ENCODE assay signal across 10 cellular contexts in genomic region chr5:95710651-95711500, GRCh38. TPM values are rescaled to one million over a fixed set of nuclear protein-coding genes. Genes with fewer than 3 reads are reported as not detected.
DNase-seq lines count a peak whose midpoint lies in the region; ATAC-seq, FAIRE-seq and TF ChIP-seq lines count a peak whose summit lies in the region.
"Not testable (repeated sequence)": the region's sequence is repeated elsewhere in the genome, so short reads cannot be mapped to it uniquely, and the experiment has no call there.
"Had no signal": no experiment of that assay in that cellular context is flagged by ENCODE, and none has a peak within 500 bp of the region (broad histone marks: within the 10 kb centered on the region; RNA-seq: fewer than 3 reads in every experiment).

No MANE protein-coding gene starts in this region.

- not testable (repeated sequence) for H3K27me3 ChIP-seq in K562 (ENCODE audit: control insufficient read depth in 2 of 2, insufficient read depth in 2 of 2, low read length in 2 of 2); heart left ventricle; subcutaneous abdominal adipose tissue (ENCODE audit: control insufficient read depth in 5 of 5, insufficient read depth in 4 of 5, low read length in 5 of 5)

- H3K36me3 Mint-ChIP-seq in nephron progenitor cell (ENCODE audit: low read depth) = peaks cover 26% of the 10 kb centered on the region

- not testable (repeated sequence) for H3K27me3 Mint-ChIP-seq in nephron progenitor cell (ENCODE audit: low read depth, poor library complexity)

- CTCF ChIA-PET in HEK293 (lab: Yijun Ruan, JAX) = interaction anchor here (0.6 to 2.3 kb wide), 2 partner anchors 47 to 711 kb away, joined by 3 to 11 read pairs; no protein-coding TSS in a partner anchor
- CTCF ChIA-PET in K562 (lab: Yijun Ruan, JAX; ENCODE audit: low intra/inter-chr PET ratio) = not testable (repeated sequence)

- not testable (repeated sequence) for H3K9me3 Mint-ChIP-seq in nephron progenitor cell

- peak overlapping the region; percentile 50 for H3K27ac ChIP-seq in HEK293 (ENCODE audit: extremely low read depth, low read depth, low read length)
- peak overlapping the region; percentile 99 for H3K27ac ChIP-seq in K562 (ENCODE audit: extremely low read depth, low read depth, low read length)
- peak overlapping the region in 9 of 12 donors; percentile 14 to 68 (median 41) for H3K27ac ChIP-seq in heart left ventricle
- H3K27ac ChIP-seq in subcutaneous abdominal adipose tissue (ENCODE audit: low read depth, low read length) = peak overlapping the region; percentile 50

- peak overlapping the region; percentile 18 for H3K4me3 ChIP-seq in HEK293 (ENCODE audit: low read depth, low read length)
- H3K4me3 ChIP-seq in K562 = peak overlapping the region; percentile 51
- H3K4me3 ChIP-seq in heart left ventricle = peak overlapping the region in 9 of 12 donors; percentile 5 to 46 (median 31)
- H3K4me3 ChIP-seq in subcutaneous abdominal adipose tissue (ENCODE audit: low read depth in 1 of 5, low read length in 5 of 5) = peak overlapping the region in 4 of 5 donors; percentile 16 to 43 (median 26)

- peak overlapping the region; percentile 87 for H3K4me2 ChIP-seq in K562 (ENCODE audit: insufficient read depth, low read length)

- not testable (repeated sequence) for TF ChIP-seq CTCF in HEK293 (tag by site-specific recombination; IDR thresholded peaks at IDR 0.05); K562 (IDR thresholded peaks at IDR 0.05 in 2 of 3, conservative IDR thresholded peaks at IDR 0.05 in 1 of 3; ENCODE audit: insufficient read depth in 2 of 3, low read depth in 1 of 3, low read length in 3 of 3); heart left ventricle (IDR thresholded peaks at IDR 0.05); nephron progenitor cell (IDR thresholded peaks at IDR 0.05)

- in situ Hi-C loops in ACHN (cut with HindIII; ENCODE audit: low pct_ligation_motif_present, low pct_unique_long_range_greater_than_20kb, low sequenced_read_pairs); K562 (cut with MboI): not testable (repeated sequence)

- intact Hi-C loops in K562 (cut with micrococcal nuclease) (loop anchor here (2.0 to 10.0 kb wide), 3 partner anchors 46 to 1224 kb away; partner anchors contain the start of genes LNPEP and RFESD), heart left ventricle (cut with DNase I) (loop anchor here in 2 of 10 donors (5.0 kb wide), 2 partner anchors 39 to 61 kb away; no protein-coding TSS in a partner anchor)

- peak; percentile 10 for DNase-seq in ACHN
- peak; percentile 43 for DNase-seq in OCI-M2 (lab: John Stamatoyannopoulos, UW; ENCODE audit: unreplicated experiment)
- DNase-seq in K562 (ENCODE audit: extremely low read depth in 1 of 4, low spot score in 3 of 4) = peak; percentile 70 to 93 (median 73)
- peak in 2 of 5 donors; percentile 19 to 54 for DNase-seq in heart left ventricle
- DNase-seq in islet precursor cell = peak; percentile 88
- not testable (repeated sequence) for DNase-seq in nephron progenitor cell

- TF ChIP-seq RAD21 in K562 (CRISPR knock-in tag; conservative IDR thresholded peaks at IDR 0.05 in 1 of 2, IDR thresholded peaks at IDR 0.05 in 1 of 2) = not testable (repeated sequence)

- WGBS in K562 (ENCODE audit: insufficient coverage, low coverage, missing lambda C conversion rate) = 1% methylated on average over 23 of the region's 23 CpGs
- 30 to 34% (median 32%) methylated on average over 23 of the region's 23 CpGs for WGBS in heart left ventricle, 4 donors

- H3K4me1 Mint-ChIP-seq in nephron progenitor cell = peaks cover 51% of the 10 kb centered on the region

- H3K9me3 ChIP-seq in HEK293 (ENCODE audit: control insufficient read depth, insufficient read depth, low read depth, low read length); K562 (replicated peaks; ENCODE audit: control insufficient read depth, insufficient read depth, low read depth, low read length); heart left ventricle; subcutaneous abdominal adipose tissue (ENCODE audit: control insufficient read depth in 5 of 5, low read length in 5 of 5): not testable (repeated sequence)

- POLR2A ChIA-PET in HEK293 (lab: Yijun Ruan, JAX) (interaction anchor here (0.7 to 3.5 kb wide), 4 partner anchors 12 to 114 kb away, joined by 3 to 26 read pairs (median 5); partner anchors contain the start of genes RFESD and RHOBTB3), K562 (lab: Yijun Ruan, JAX) (interaction anchor here (0.7 to 4.9 kb wide), 13 partner anchors 9 to 52 kb away, joined by 3 to 50 read pairs (median 4); partner anchors contain the start of gene RHOBTB3)

- H3K9ac ChIP-seq in K562 (ENCODE audit: insufficient read depth in 1 of 2, low read depth in 2 of 2, low read length in 2 of 2) = peak overlapping the region; percentile 93 to 94
- peak overlapping the region in 2 of 5 donors; percentile 31 to 35 for H3K9ac ChIP-seq in subcutaneous abdominal adipose tissue (ENCODE audit: low read length in 5 of 5)

- not testable (repeated sequence) for H4K20me1 ChIP-seq in K562 (replicated peaks; ENCODE audit: control insufficient read depth, insufficient read depth, low read length)

- H3K4me1 ChIP-seq in HEK293 (ENCODE audit: control insufficient read depth, insufficient read depth, low read length) = not testable (repeated sequence)
- H3K4me1 ChIP-seq in K562 (replicated peaks in 1 of 2; ENCODE audit: control insufficient read depth in 2 of 2, insufficient read depth in 2 of 2, low read length in 2 of 2) (peaks cover 20 to 47% of the 10 kb centered on the region in 2 experiments), heart left ventricle (peaks cover 0 to 18% (median 4%) of the 10 kb centered on the region in 12 donors), subcutaneous abdominal adipose tissue (ENCODE audit: control insufficient read depth in 5 of 5, insufficient read depth in 5 of 5, low read length in 5 of 5) (peaks cover 0 to 23% (median 10%) of the 10 kb centered on the region in 5 donors)

- H2AFZ ChIP-seq in K562 (ENCODE audit: low read depth, low read length) = peak overlapping the region; percentile 82

- peaks cover 16% of the 10 kb centered on the region; the same call in 2 of the 3 replicates for H3K79me2 ChIP-seq in K562 (ENCODE audit: control insufficient read depth, insufficient read depth, low read length)

- H3K9me1 ChIP-seq in K562 (ENCODE audit: control insufficient read depth, insufficient read depth, low read length) = not testable (repeated sequence)

- TSS peak; percentile 48 for BruUV-seq in K562 (replicated peaks; lab: Mats Ljungman, UMichigan)

- peak overlapping the region; percentile 89 for H3K27ac Mint-ChIP-seq in nephron progenitor cell

- peak; percentile 78 for TF ChIP-seq EP300 in K562 (IDR thresholded peaks at IDR 0.05; ENCODE audit: low read length)

- not testable (repeated sequence) for H3K36me3 ChIP-seq in HEK293 (ENCODE audit: control insufficient read depth in 2 of 2, insufficient read depth in 1 of 2, low read length in 2 of 2); K562 (ENCODE audit: control insufficient read depth, insufficient read depth, low read length); heart left ventricle; subcutaneous abdominal adipose tissue (ENCODE audit: control insufficient read depth in 5 of 5, insufficient read depth in 5 of 5, low read length in 5 of 5)

- peak; percentile 66 for TF ChIP-seq POLR2A in K562 (conservative IDR thresholded peaks at IDR 0.05)
- TF ChIP-seq POLR2A in heart left ventricle (IDR thresholded peaks at IDR 0.05) = not testable (repeated sequence)

- ATAC-seq in K562 = peak; percentile 52
- peak in 3 of 4 donors; percentile 19 to 73 (median 42) for ATAC-seq in heart left ventricle

- peak; percentile 75 for FAIRE-seq in K562 (lab: Jason Lieb, UNC)

- peak overlapping the region; percentile 83 for H3K4me3 Mint-ChIP-seq in nephron progenitor cell

RNA-seq across cellular contexts. Expression of gene RHOBTB3, which starts 20.3 kb away (rescaled TPM):
- 221 and 302 TPM in 2 replicates for total RNA-seq in K562 (2011; cell fraction: chromatin; rRNA removed; ENCODE audit: low replicate concordance)
- 117 and 137 TPM in 2 replicates for total RNA-seq in K562 (2011; cell fraction: nucleolus; rRNA removed)
- 147 and 234 TPM in 2 replicates for total RNA-seq in K562 (2011; cell fraction: nucleoplasm; rRNA removed)
- 107 and 112 TPM in 2 replicates for total RNA-seq in K562 (2014; rRNA removed)
- 142 and 164 TPM in 2 replicates for total RNA-seq in K562 (2014; rRNA removed; fragmentation: Illumina TruSeq; extraction: Trizol)
- total RNA-seq in K562 (2015; rRNA removed; fragmentation: Illumina TruSeq; extraction: Trizol) = 133 and 143 TPM in 2 replicates
- total RNA-seq in K562 (2021) = 124 and 142 TPM in 2 replicates
- 128 and 166 TPM in 2 replicates for polyA plus RNA-seq in K562 (2011; rRNA removed)
- 180 and 257 TPM in 2 replicates for polyA plus RNA-seq in K562 (2011; cell fraction: cytosol; rRNA removed)
- polyA plus RNA-seq in K562 (2011; cell fraction: nucleus; rRNA removed) = 207 and 234 TPM in 2 replicates
- polyA plus RNA-seq in K562 (2012) = 73.9 and 97.8 TPM in 2 replicates
- 111 and 115 TPM in 2 replicates for polyA plus RNA-seq in K562 (2014; fragmentation: Illumina TruSeq; extraction: Trizol)
- polyA plus RNA-seq in K562 (2014; fragmentation: Nextera tagmentation; extraction: Ambion mirVana) = 10 to 100 TPM; 39.7 to 53.0 TPM
- 78.4 and 81.2 TPM in 2 replicates for polyA plus RNA-seq in K562 (2014; rRNA removed)
- polyA minus RNA-seq in K562 (2011; rRNA and poly(A)+ RNA removed) = 373 and 438 TPM in 2 replicates
- 200 and 263 TPM in 2 replicates for polyA minus RNA-seq in K562 (2011; cell fraction: cytosol; rRNA and poly(A)+ RNA removed)
- 246 and 302 TPM in 2 replicates for polyA minus RNA-seq in K562 (2011; cell fraction: nucleus; rRNA and poly(A)+ RNA removed)
- 100 to 1,000 TPM in 2 of 9 donors, 10 to 100 TPM in 7; 62.9 to 116 (median 86.7) TPM for total RNA-seq in heart left ventricle
- 10 to 100 TPM; 24.3 to 30.2 TPM for polyA plus RNA-seq in heart left ventricle

RNA-seq across cellular contexts. Expression of gene SPATA9, which starts 28.1 kb away (rescaled TPM):
- total RNA-seq in K562 (2011; cell fraction: chromatin; rRNA removed; ENCODE audit: low replicate concordance) = not detected in 2 replicates
- not detected in 2 replicates for total RNA-seq in K562 (2011; cell fraction: nucleolus; rRNA removed)
- total RNA-seq in K562 (2011; cell fraction: nucleoplasm; rRNA removed) = not detected in 2 replicates
- 0.24 TPM in 1 of 2 replicates, not detected in the other for total RNA-seq in K562 (2014; rRNA removed)
- total RNA-seq in K562 (2014; rRNA removed; fragmentation: Illumina TruSeq; extraction: Trizol) = not detected in 2 replicates
- 0.40 TPM in 1 of 2 replicates, not detected in the other for total RNA-seq in K562 (2015; rRNA removed; fragmentation: Illumina TruSeq; extraction: Trizol)
- total RNA-seq in K562 (2021) = 0.11 TPM in 1 of 2 replicates, not detected in the other
- 0.28 and 0.38 TPM in 2 replicates for polyA plus RNA-seq in K562 (2011; rRNA removed)
- 0.09 TPM in 1 of 2 replicates, not detected in the other for polyA plus RNA-seq in K562 (2011; cell fraction: cytosol; rRNA removed)
- 0.14 and 0.24 TPM in 2 replicates for polyA plus RNA-seq in K562 (2011; cell fraction: nucleus; rRNA removed)
- 1.6 and 1.8 TPM in 2 replicates for polyA plus RNA-seq in K562 (2012)
- polyA plus RNA-seq in K562 (2014; fragmentation: Illumina TruSeq; extraction: Trizol) = 0.16 TPM in 1 of 2 replicates, not detected in the other
- polyA plus RNA-seq in K562 (2014; fragmentation: Nextera tagmentation; extraction: Ambion mirVana) = 1 to 10 TPM; 3.4 to 5.5 TPM
- polyA plus RNA-seq in K562 (2014; rRNA removed) = 0.05 and 0.16 TPM in 2 replicates
- 0.18 TPM in 1 of 2 replicates, not detected in the other for polyA minus RNA-seq in K562 (2011; rRNA and poly(A)+ RNA removed)
- polyA minus RNA-seq in K562 (2011; cell fraction: cytosol; rRNA and poly(A)+ RNA removed) = not detected in 2 replicates
- polyA minus RNA-seq in K562 (2011; cell fraction: nucleus; rRNA and poly(A)+ RNA removed) = not detected in 2 replicates
- total RNA-seq in heart left ventricle = under 1 TPM in 2 of 9 donors, not detected in 7; 0.79 to 0.99 TPM
- under 1 TPM; 0.17 to 0.27 TPM for polyA plus RNA-seq in heart left ventricle
- total RNA-seq: activated CD8-positive, alpha-beta T cell treated with anti-CD3 and anti-CD28 coated beads, Interleukin-2, amount 10 ng/mL, durations not matched to agents 7 days and 5 days; Right ventricle myocardium inferior had no signal

Comparison
In these comparisons a context has a peak if more than half of its experiments do, and no peak if none do; other contexts are left out.
1. H3K27ac ChIP-seq: peak in every context shown above with its lines; median percentile 99 in K562; 50 in HEK293; 50 in subcutaneous abdominal adipose tissue; 41 in heart left ventricle.